ENCODE assay signal across 21 cellular contexts in genomic region chr15:37199546-37199945, GRCh38.
"Had no signal": no experiment of that assay in that cellular context is flagged by ENCODE, and none has a peak within 500 bp of the region (broad histone marks: within the 10 kb centered on the region; RNA-seq: fewer than 3 reads in every experiment).

No MANE protein-coding gene starts in this region.

- H3K36me3 ChIP-seq: MG63, SJSA1 had no signal

- H3K27ac ChIP-seq: SJSA1, SK-N-MC had no signal

- H3K4me1 ChIP-seq: SJSA1 had no signal

- H3K27me3 ChIP-seq: MG63 had no signal

- DNase-seq: IMR-90, Karpas-422, KG1, MG63, NCI-H1092, NCI-H1105 treated with DMSO at 0.1 percent for 48 hours, NCI-H1436 treated with DMSO at 0.1 percent for 48 hours, NCI-H1694, NCI-H187 treated with DMSO at 0.1 percent for 48 hours, NCI-H2029 treated with DMSO at 0.1 percent for 48 hours, NCI-H226, NCI-H446, NCI-H510A, NCI-H524 treated with DMSO at 0.1 percent for 48 hours, NCI-H82, Right ventricle myocardium superior, RPMI8226, SIG-M5 had no signal

- H3K4me3 ChIP-seq: MG63, SJSA1, SK-N-MC had no signal

- H3K9me3 ChIP-seq: MG63, SJSA1 had no signal

- ATAC-seq: HepG2 had no signal
